1 cellular context compared by ENCODE assay signal in the genomic region with DNA sequence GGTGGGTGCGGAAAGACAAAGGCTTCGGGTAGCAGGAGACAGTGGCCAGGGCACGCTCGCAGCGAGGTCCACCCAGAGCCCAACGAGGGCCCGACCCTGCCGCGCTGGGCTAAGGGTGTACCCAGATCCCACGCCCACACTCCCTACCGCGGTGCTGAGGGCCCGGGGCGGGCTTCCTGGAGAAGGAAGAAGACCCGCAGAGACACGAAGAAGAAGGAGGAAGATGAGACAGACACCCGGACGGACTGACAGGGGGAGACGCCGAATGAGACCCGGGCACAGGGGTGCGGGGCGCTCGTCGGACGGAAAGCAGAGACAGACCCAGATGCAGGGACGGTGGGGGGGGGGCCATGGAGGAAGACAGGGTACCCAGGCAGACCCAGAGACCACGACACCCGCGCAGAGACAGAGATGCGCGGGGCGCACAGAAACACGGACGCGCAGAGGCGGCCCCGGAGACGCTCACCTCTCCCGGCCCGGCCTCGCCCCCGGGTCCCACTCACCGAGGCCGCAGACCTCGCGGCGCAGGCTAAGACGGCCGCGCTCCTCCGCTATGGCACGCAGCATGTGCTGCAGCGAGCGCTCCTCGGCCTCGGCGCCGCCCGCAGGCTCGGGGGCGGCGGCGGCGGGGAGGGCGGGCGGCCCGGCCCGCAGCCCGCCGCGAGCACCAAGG.
TF ChIP-seq lines count a peak whose summit lies in the region.

No MANE protein-coding gene starts in this region.

TF ChIP-seq in SK-N-SH, 30 proteins besides CTCF, POLR2A, EP300 and RAD21 (continued from another document):
- TF ChIP-seq FOXJ3 (CRISPR knock-in tag; IDR thresholded peaks at IDR 0.05) (no peak), RFX5 (IDR thresholded peaks at IDR 0.05; ENCODE audit: low read length) (no peak)
